Comparison of ENCODE assay signal across 19 cellular contexts in genomic region chr5:16427572-16427971, GRCh38. TPM values are rescaled to one million over a fixed set of nuclear protein-coding genes. Genes with fewer than 3 reads are reported as not detected.
DNase-seq lines count a peak whose midpoint lies in the region; ATAC-seq and TF ChIP-seq lines count a peak whose summit lies in the region.
"Had no signal": no experiment of that assay in that cellular context is flagged by ENCODE, and none has a peak within 500 bp of the region (broad histone marks: within the 10 kb centered on the region; RNA-seq: fewer than 3 reads in every experiment).

No MANE protein-coding gene starts in this region.

- no peaks in the 10 kb centered on the region for H3K9me2 ChIP-seq in neural cell (ENCODE audit: insufficient read depth, low read length)
- H3K9me2 ChIP-seq: SK-N-SH had no signal

- 32 to 42% methylated on average over 12 of the region's 12 CpGs for WGBS in testis, 2 donors

- no peaks in the 10 kb centered on the region for H3K4me1 ChIP-seq in testis
- H3K4me1 ChIP-seq: A549 had no signal

- H3K27me3 ChIP-seq in neural cell (ENCODE audit: insufficient read depth, low read depth, low read length) (no peaks in the 10 kb centered on the region), testis (no peaks in the 10 kb centered on the region)

- no peaks in the 10 kb centered on the region for H3K9me3 Mint-ChIP-seq in brain
- H3K9me3 Mint-ChIP-seq in activated T-helper 17 cell treated with anti-CD3 and anti-CD28 coated beads, Interleukin-2, amount 50 U/mL, for 72 hours, result no peaks in the 10 kb centered on the region

- H3K4me2 ChIP-seq in neural cell (ENCODE audit: low read length), result no peak overlapping the region
- H3K4me2 ChIP-seq: A549, PC-9, SK-N-SH had no signal

- no peak overlapping the region for H2AFZ ChIP-seq in neural cell (ENCODE audit: low read depth, low read length)
- H2AFZ ChIP-seq: PC-9 had no signal

- H3K79me2 ChIP-seq in neural cell (replicated peaks; ENCODE audit: insufficient read depth, low read length), result no peaks in the 10 kb centered on the region

- no peak overlapping the region for H3K9ac ChIP-seq in neural cell (ENCODE audit: low read length)
- H3K9ac ChIP-seq: SK-N-SH had no signal

- no peak for ATAC-seq in activated T-helper 17 cell treated with anti-CD3 and anti-CD28 coated beads, Interleukin-2, amount 50 U/mL, for 72 hours (replicated peaks)
- ATAC-seq: HCT116 had no signal

- no peaks in the 10 kb centered on the region for H4K20me1 ChIP-seq in neural cell (ENCODE audit: insufficient read depth)

- H3K4me3 ChIP-seq in neural cell (ENCODE audit: low read length) (no peak overlapping the region), testis (no peak overlapping the region)
- H3K4me3 ChIP-seq: A549, PC-9 had no signal

- H3K36me3 ChIP-seq in neural cell (ENCODE audit: insufficient read depth, low read length) (no peaks in the 10 kb centered on the region), testis (ENCODE audit: low read depth, missing control alignments) (no peaks in the 10 kb centered on the region)

- peak overlapping the region; percentile 46 for H3K27ac ChIP-seq in neural cell (ENCODE audit: low read length)
- no peak overlapping the region for H3K27ac ChIP-seq in testis
- H3K27ac ChIP-seq: A549, PC-9 had no signal

- H3K4me3 Mint-ChIP-seq in brain, result peak overlapping the region in 1 of 5 experiments; percentile 10
- H3K4me3 Mint-ChIP-seq in activated T-helper 17 cell treated with anti-CD3 and anti-CD28 coated beads, Interleukin-2, amount 50 U/mL, for 72 hours, result no peak overlapping the region
- H3K4me3 Mint-ChIP-seq: CD4-positive, CD25-positive, alpha-beta regulatory T cell had no signal

- peak; percentile 22 for TF ChIP-seq RAD21 in neural cell (conservative IDR thresholded peaks at IDR 0.05)

- H3K36me3 Mint-ChIP-seq in brain, result no peaks in the 10 kb centered on the region
- H3K36me3 Mint-ChIP-seq in activated T-helper 17 cell treated with anti-CD3 and anti-CD28 coated beads, Interleukin-2, amount 50 U/mL, for 72 hours (ENCODE audit: low read depth), result no peaks in the 10 kb centered on the region

- intact Hi-C loops in testis (cut with DNase I; ENCODE audit: low total_unique reads), result no loop called here

- H3K27me3 Mint-ChIP-seq in brain, result peaks cover 5% of the 10 kb centered on the region
- H3K27me3 Mint-ChIP-seq in activated T-helper 17 cell treated with anti-CD3 and anti-CD28 coated beads, Interleukin-2, amount 50 U/mL, for 72 hours, result peaks cover 19% of the 10 kb centered on the region

- DNase-seq in NCI-H2227 (lab: John Stamatoyannopoulos, UW; ENCODE audit: unreplicated experiment) (peak; percentile 14), NCI-H2227 treated with DMSO at 0.1 percent for 48 hours (lab: John Stamatoyannopoulos, UW) (no peak), testis (peak; percentile 36), SHP77 (lab: John Stamatoyannopoulos, UW) (no peak), GM19238 (ENCODE audit: insufficient read length, low spot score) (no peak)
- DNase-seq: AML-193; CD4-positive, CD25-positive, alpha-beta regulatory T cell; DMS79; MV-4-11; NCI-H1694 treated with DMSO at 0.1 percent for 48 hours; NCI-H2171 treated with DMSO at 0.1 percent for 48 hours; NCI-H524 treated with DMSO at 0.1 percent for 48 hours; PC-9; SK-N-SH had no signal

- H3K27ac Mint-ChIP-seq in brain, result peak overlapping the region in 3 of 5 experiments; percentile 16 to 77 (median 48)
- no peak overlapping the region for H3K27ac Mint-ChIP-seq in activated T-helper 17 cell treated with anti-CD3 and anti-CD28 coated beads, Interleukin-2, amount 50 U/mL, for 72 hours
- H3K27ac Mint-ChIP-seq: CD4-positive, CD25-positive, alpha-beta regulatory T cell had no signal

- H3K9me3 ChIP-seq in neural cell (ENCODE audit: low read length), result no peaks in the 10 kb centered on the region
- no peaks in the 10 kb centered on the region for H3K9me3 ChIP-seq in testis
- H3K9me3 ChIP-seq: A549, SK-N-SH had no signal

- TF ChIP-seq POLR2A in testis (IDR thresholded peaks at IDR 0.05), result no peak

- no peaks in the 10 kb centered on the region for H3F3A ChIP-seq in neural cell (ENCODE audit: insufficient read depth, low read length, poor library complexity, severe bottlenecking)

- H3K4me1 Mint-ChIP-seq in brain, result peaks cover 28% of the 10 kb centered on the region
- H3K4me1 Mint-ChIP-seq in activated T-helper 17 cell treated with anti-CD3 and anti-CD28 coated beads, Interleukin-2, amount 50 U/mL, for 72 hours, result no peaks in the 10 kb centered on the region
- H3K4me1 Mint-ChIP-seq: CD4-positive, CD25-positive, alpha-beta regulatory T cell had no signal

- no peak for TF ChIP-seq CTCF in brain (conservative IDR thresholded peaks at IDR 0.05)
- no peak for TF ChIP-seq CTCF in neural cell (IDR thresholded peaks at IDR 0.05; ENCODE audit: poor library complexity, severe bottlenecking)
- TF ChIP-seq CTCF in testis (IDR thresholded peaks at IDR 0.05), result no peak

- no peak for TF ChIP-seq EP300 in neural cell (conservative IDR thresholded peaks at IDR 0.05; ENCODE audit: poor library complexity, severe bottlenecking)

TF ChIP-seq in neural cell, 6 proteins besides CTCF, POLR2A, EP300 and RAD21:
- TF ChIP-seq SMC3 (conservative IDR thresholded peaks at IDR 0.05; ENCODE audit: poor library complexity), result no peak
- TF ChIP-seq POLR2AphosphoS5 (IDR thresholded peaks at IDR 0.05), result peak; percentile 40
- peak; percentile 34 for TF ChIP-seq REST (IDR thresholded peaks at IDR 0.05; ENCODE audit: borderline replicate concordance)
TF ChIP-seq in neural cell: peak in this region for 2.

RNA-seq across cellular contexts. Expression of gene ZNF622, which starts 38.0 kb away (rescaled TPM):
- polyA plus RNA-seq in brain (ENCODE audit: insufficient read depth, low read depth, low replicate concordance) (33.8 TPM), neural cell (45.6 and 45.9 TPM in 2 replicates), testis (ENCODE audit: insufficient read depth, low read depth, low replicate concordance) (36.3 TPM)
- polyA minus RNA-seq in neural cell, result 49.4 and 53.4 TPM in 2 replicates
- total RNA-seq in testis, result 10 to 100 TPM; 24.5 to 24.8 TPM
- total RNA-seq in activated T-helper 17 cell treated with anti-CD3 and anti-CD28 coated beads, Interleukin-2, amount 50 U/mL, for 72 hours, result 10 to 100 TPM; 27.0 to 37.3 TPM

Comparison
In these comparisons a context has a peak if more than half of its experiments do, and no peak if none do; other contexts are left out.
1. DNase-seq: peak in NCI-H2227 (single experiment) and testis (single experiment); none in NCI-H2227 treated with DMSO at 0.1 percent for 48 hours (single experiment), SHP77 (0 of 2) and GM19238 (single experiment).